In the genomic region with DNA sequence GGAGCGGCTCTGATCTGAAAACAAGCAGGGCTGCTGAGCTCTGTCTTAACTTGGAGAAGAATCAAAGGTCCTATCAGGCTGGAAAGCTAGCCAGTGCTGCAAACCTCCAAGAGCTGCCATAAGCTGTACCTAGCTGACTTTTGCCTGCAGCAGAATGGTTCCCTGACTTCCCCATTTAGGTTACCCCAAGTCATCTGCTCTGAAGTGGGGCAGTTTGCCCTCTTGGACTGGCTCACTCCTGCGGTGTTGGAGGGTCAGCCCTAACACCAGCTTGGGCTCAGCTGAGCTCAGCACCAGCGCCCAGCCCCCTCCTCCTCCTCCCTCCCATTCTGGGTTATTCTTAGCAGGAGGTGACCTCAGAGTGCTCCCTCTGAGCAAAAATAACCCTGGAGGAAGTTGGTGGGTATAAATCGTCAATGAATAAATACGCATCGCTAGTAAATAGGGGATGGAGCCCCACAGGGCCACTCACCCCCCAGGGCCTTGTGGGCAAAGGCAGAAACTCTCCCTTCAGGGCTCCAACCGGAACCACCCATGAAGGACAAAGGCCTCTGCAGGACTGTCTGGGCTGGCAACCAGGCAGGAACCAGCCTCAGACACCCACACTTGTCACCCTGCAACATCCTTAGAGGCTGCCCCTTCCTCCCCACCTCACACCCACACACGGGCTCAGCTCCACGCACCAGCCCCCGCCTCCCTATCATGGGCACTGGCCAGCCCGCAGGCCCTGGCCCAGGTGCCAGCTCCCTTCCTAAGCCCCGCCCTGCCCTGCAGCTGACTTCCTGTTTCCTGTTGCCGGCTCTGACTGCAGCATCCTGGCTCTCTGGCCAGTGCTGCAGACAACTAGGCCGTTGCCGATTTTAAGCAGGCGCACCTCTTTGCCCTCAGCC, we compare ENCODE assay signal across 8 cellular contexts. TPM values are rescaled to one million over a fixed set of nuclear protein-coding genes. Genes with fewer than 3 reads are reported as not detected.
DNase-seq lines count a peak whose midpoint lies in the region; ATAC-seq and TF ChIP-seq lines count a peak whose summit lies in the region.

No MANE protein-coding gene starts in this region.

- H3K9me3 ChIP-seq in neural progenitor cell (ENCODE audit: low read depth): no peaks in the 10 kb centered on the region
- no peaks in the 10 kb centered on the region for H3K9me3 ChIP-seq in thymus (ENCODE audit: control insufficient read depth)

- H3K27me3 ChIP-seq in neural progenitor cell (no peaks in the 10 kb centered on the region), thymus (ENCODE audit: control insufficient read depth, insufficient read depth) (no peaks in the 10 kb centered on the region)

- peak; percentile 37 for TF ChIP-seq POLR2A in erythroblast (IDR thresholded peaks at IDR 0.05; ENCODE audit: low read length)

- H3K27ac Mint-ChIP-seq in neural progenitor cell (no peak overlapping the region), type B pancreatic cell (no peak overlapping the region)

- H3K36me3 Mint-ChIP-seq in neural progenitor cell (no peaks in the 10 kb centered on the region), type B pancreatic cell (peaks cover 7% of the 10 kb centered on the region)

- peak overlapping the region; percentile 8 for H3K4me3 Mint-ChIP-seq in neural progenitor cell
- H3K4me3 Mint-ChIP-seq in type B pancreatic cell: no peak overlapping the region

- H3K27me3 Mint-ChIP-seq in neural progenitor cell (ENCODE audit: insufficient read depth, low read depth) (peaks cover 5% of the 10 kb centered on the region), type B pancreatic cell (no peaks in the 10 kb centered on the region)

- no peak overlapping the region for H3K4me2 ChIP-seq in neural progenitor cell

- H3K9me3 Mint-ChIP-seq in neural progenitor cell (no peaks in the 10 kb centered on the region), type B pancreatic cell (no peaks in the 10 kb centered on the region)

- peak; percentile 81 for ATAC-seq in GM18517 (IDR thresholded peaks at IDR 0.05; ENCODE audit: unreplicated experiment)
- peak; percentile 91 for ATAC-seq in HG02759 (IDR thresholded peaks at IDR 0.05; ENCODE audit: unreplicated experiment)

- H3K4me3 ChIP-seq in neural progenitor cell (no peak overlapping the region), thymus (ENCODE audit: low read length) (peak overlapping the region; percentile 11)

- TF ChIP-seq CTCF in neural progenitor cell (IDR thresholded peaks at IDR 0.05) (no peak), type B pancreatic cell (conservative IDR thresholded peaks at IDR 0.05) (no peak)

- H3K4me1 ChIP-seq in neural progenitor cell (peaks cover 19% of the 10 kb centered on the region), thymus (ENCODE audit: control insufficient read depth, insufficient read depth, low read length) (peaks cover 26% of the 10 kb centered on the region)

- H3K27ac ChIP-seq in neural progenitor cell (no peak overlapping the region), thymus (ENCODE audit: low read depth) (peak overlapping the region; percentile 90)

- peaks cover 10% of the 10 kb centered on the region for H3F3A ChIP-seq in neural progenitor cell (ENCODE audit: low read depth)

- peak overlapping the region; percentile 26 for H2AFZ ChIP-seq in neural progenitor cell (replicated peaks)

- peaks cover 27% of the 10 kb centered on the region for H3K4me1 Mint-ChIP-seq in neural progenitor cell
- H3K4me1 Mint-ChIP-seq in type B pancreatic cell (ENCODE audit: unreplicated experiment): peaks cover 10% of the 10 kb centered on the region

- no peaks in the 10 kb centered on the region for H3K36me3 ChIP-seq in neural progenitor cell
- H3K36me3 ChIP-seq in thymus (ENCODE audit: control insufficient read depth, insufficient read depth): peaks cover 14% of the 10 kb centered on the region

- DNase-seq in NCI-H345 (lab: John Stamatoyannopoulos, UW): peak; percentile 94
- peak; percentile 82 for DNase-seq in activated CD8-positive, alpha-beta memory T cell treated with anti-CD3 and anti-CD28 coated beads, Interleukin-2, amount 50 U/mL, for 48 hours
- DNase-seq in erythroblast (lab: John Stamatoyannopoulos, UW): peak; percentile 29 to 50
- no peak for DNase-seq in neural progenitor cell (ENCODE audit: low spot score)
- DNase-seq in type B pancreatic cell (ENCODE audit: extremely low spot score, unreplicated experiment): no peak

- no peaks in the 10 kb centered on the region for H3K79me2 ChIP-seq in neural progenitor cell (ENCODE audit: low read depth)

- WGBS in thymus: 16% methylated on average over 16 of the region's 16 CpGs

- no peak overlapping the region for H3K9ac ChIP-seq in neural progenitor cell

- no peaks in the 10 kb centered on the region for H4K20me1 ChIP-seq in neural progenitor cell (ENCODE audit: low read depth)

RNA-seq across cellular contexts. Expression of a gene that starts 46.9 kb away (rescaled TPM):
- total RNA-seq in neural progenitor cell (ENCODE audit: low replicate concordance) (46.5 and 81.1 TPM in 2 replicates), type B pancreatic cell (ENCODE audit: low replicate concordance) (97.6 and 139 TPM in 2 replicates)
- polyA plus RNA-seq in thymus: 22.7 TPM

Comparison
In these comparisons a context has a peak if more than half of its experiments do, and no peak if none do; other contexts are left out.
1. DNase-seq: peak in NCI-H345 (single experiment), activated CD8-positive, alpha-beta memory T cell treated with anti-CD3 and anti-CD28 coated beads, Interleukin-2, amount 50 U/mL, for 48 hours (single experiment) and erythroblast (2 of 2); none in neural progenitor cell (single experiment) and type B pancreatic cell (single experiment).